In the genomic region with DNA sequence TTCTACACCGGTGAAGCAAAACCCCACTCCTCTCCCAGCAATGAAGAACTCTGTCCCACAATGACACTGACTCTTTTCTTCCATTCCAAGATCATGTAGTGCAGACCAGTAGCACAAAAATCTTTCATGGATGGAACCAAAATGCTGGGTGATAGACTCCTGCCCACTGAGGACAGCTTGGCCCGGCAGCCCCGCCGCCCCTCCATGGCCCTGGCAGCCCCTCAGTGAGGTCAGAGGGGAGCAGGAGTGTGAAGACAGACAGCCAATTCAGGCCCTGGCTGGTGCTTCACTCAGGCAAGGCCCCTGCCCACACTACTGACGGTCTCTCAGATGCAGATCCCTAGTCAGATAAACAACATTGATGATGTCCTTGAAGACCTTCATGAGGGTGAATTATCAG, we compare ENCODE assay signal across 17 cellular contexts.
DNase-seq lines count a peak whose midpoint lies in the region; ATAC-seq, FAIRE-seq and TF ChIP-seq lines count a peak whose summit lies in the region.
"Had no signal": no experiment of that assay in that cellular context is flagged by ENCODE, and none has a peak within 500 bp of the region (broad histone marks: within the 10 kb centered on the region; RNA-seq: fewer than 3 reads in every experiment).

No MANE protein-coding gene starts in this region.

- H3K4me1 ChIP-seq in BLaER1 (peaks cover 31% of the 10 kb centered on the region), Loucy (ENCODE audit: insufficient read depth, low read length, poor library complexity, severe bottlenecking) (peaks cover 27% of the 10 kb centered on the region)
- H3K4me1 ChIP-seq: HAP-1 had no signal

- H3K4me3 ChIP-seq in BLaER1 (no peak overlapping the region), Loucy (ENCODE audit: low read length, poor library complexity, severe bottlenecking) (peak overlapping the region; percentile 33)
- H3K4me3 ChIP-seq: GM12878, HAP-1 had no signal

- H3K9me3 Mint-ChIP-seq in activated CD4-positive, alpha-beta T cell treated with anti-CD3 and anti-CD28 coated beads, Interleukin-2, amount 10 ng/mL, durations not matched to agents 24 days and 14 days = peaks cover 5% of the 10 kb centered on the region
- no peaks in the 10 kb centered on the region for H3K9me3 Mint-ChIP-seq in endothelial cell (ENCODE audit: unreplicated experiment)

- TF ChIP-seq CTCF in Loucy (conservative IDR thresholded peaks at IDR 0.05; ENCODE audit: low read length) = no peak
- TF ChIP-seq CTCF in endothelial cell (IDR thresholded peaks at IDR 0.05; ENCODE audit: unreplicated experiment) = no peak

- no peak overlapping the region for H3K4me3 Mint-ChIP-seq in activated CD4-positive, alpha-beta T cell treated with anti-CD3 and anti-CD28 coated beads, Interleukin-2, amount 10 ng/mL, durations not matched to agents 24 days and 14 days
- H3K4me3 Mint-ChIP-seq in endothelial cell (ENCODE audit: unreplicated experiment) = no peak overlapping the region
- H3K4me3 Mint-ChIP-seq: CD4-positive, CD25-positive, alpha-beta regulatory T cell had no signal

- no peak for FAIRE-seq in GM19239 (lab: Jason Lieb, UNC)
- FAIRE-seq: GM12878, GM18507, H1, HepG2, HTR-8/SVneo had no signal

- ATAC-seq in GM19452 (IDR thresholded peaks at IDR 0.05; ENCODE audit: unreplicated experiment) = no peak
- ATAC-seq: GM12878, HepG2 had no signal

- H3K27me3 Mint-ChIP-seq in activated CD4-positive, alpha-beta T cell treated with anti-CD3 and anti-CD28 coated beads, Interleukin-2, amount 10 ng/mL, durations not matched to agents 24 days and 14 days = peaks cover 2% of the 10 kb centered on the region
- H3K27me3 Mint-ChIP-seq in endothelial cell (ENCODE audit: unreplicated experiment) = no peaks in the 10 kb centered on the region
- H3K27me3 Mint-ChIP-seq: CD4-positive, CD25-positive, alpha-beta regulatory T cell had no signal

- DNase-seq in activated CD4-positive, alpha-beta T cell treated with anti-CD3 and anti-CD28 coated beads, Interleukin-2, amount 10 ng/mL, durations not matched to agents 24 days and 14 days = no peak
- DNase-seq in activated CD4-positive, alpha-beta T cell treated with anti-CD3 and anti-CD28 coated beads for 4 hours = no peak
- DNase-seq in endothelial cell (ENCODE audit: low spot score) = no peak
- DNase-seq in GM19239 (ENCODE audit: insufficient read length, low spot score) = no peak
- no peak for DNase-seq in HPDE6-E6E7 (ENCODE audit: extremely low spot score)
- DNase-seq: CD4-positive, CD25-positive, alpha-beta regulatory T cell; DMS53 had no signal

- H3K4me2 ChIP-seq in BLaER1 (peak overlapping the region; percentile 74), Loucy (ENCODE audit: low read depth, low read length, poor library complexity, severe bottlenecking) (peak overlapping the region; percentile 67)

- H3K9me2 ChIP-seq in Loucy (replicated peaks; ENCODE audit: low read depth, low read length) = no peaks in the 10 kb centered on the region

- no peaks in the 10 kb centered on the region for H3K36me3 Mint-ChIP-seq in activated CD4-positive, alpha-beta T cell treated with anti-CD3 and anti-CD28 coated beads, Interleukin-2, amount 10 ng/mL, durations not matched to agents 24 days and 14 days (ENCODE audit: low read depth)
- H3K36me3 Mint-ChIP-seq in endothelial cell (ENCODE audit: low read depth, unreplicated experiment) = no peaks in the 10 kb centered on the region
- H3K36me3 Mint-ChIP-seq: CD4-positive, CD25-positive, alpha-beta regulatory T cell had no signal

- H3K27ac Mint-ChIP-seq in activated CD4-positive, alpha-beta T cell treated with anti-CD3 and anti-CD28 coated beads, Interleukin-2, amount 10 ng/mL, durations not matched to agents 24 days and 14 days = peak overlapping the region; percentile 13
- H3K27ac Mint-ChIP-seq in endothelial cell (ENCODE audit: unreplicated experiment) = peak overlapping the region; percentile 39
- H3K27ac Mint-ChIP-seq: CD4-positive, CD25-positive, alpha-beta regulatory T cell had no signal

- H3K4me1 Mint-ChIP-seq in activated CD4-positive, alpha-beta T cell treated with anti-CD3 and anti-CD28 coated beads, Interleukin-2, amount 10 ng/mL, durations not matched to agents 24 days and 14 days = peaks cover 11% of the 10 kb centered on the region
- peaks cover 22% of the 10 kb centered on the region for H3K4me1 Mint-ChIP-seq in endothelial cell (ENCODE audit: unreplicated experiment)
- H3K4me1 Mint-ChIP-seq: CD4-positive, CD25-positive, alpha-beta regulatory T cell had no signal

- 0 out of 2 replicates have a peak, but pooled peaks cover 4% of the 10 kb centered on the region for H3F3A ChIP-seq in Loucy (ENCODE audit: low read depth)

- H2AFZ ChIP-seq in Loucy (ENCODE audit: low read length) = peak overlapping the region; percentile 1; the same call in 1 of the 2 replicates

- H3K27me3 ChIP-seq in BLaER1 = no peaks in the 10 kb centered on the region
- no peaks in the 10 kb centered on the region for H3K27me3 ChIP-seq in Loucy (ENCODE audit: insufficient read depth, low read length, poor library complexity, severe bottlenecking)

- H3K9me3 ChIP-seq in BLaER1 (no peaks in the 10 kb centered on the region), Loucy (ENCODE audit: insufficient read depth, low read depth, low read length) (no peaks in the 10 kb centered on the region)
- H3K9me3 ChIP-seq: HAP-1 had no signal

- H3K9ac ChIP-seq in BLaER1 (no peak overlapping the region; the same call in 1 of the 2 replicates), Loucy (ENCODE audit: low read depth, low read length, poor library complexity, severe bottlenecking) (peak overlapping the region; percentile 56)

- intact Hi-C loops in activated CD4-positive, alpha-beta T cell treated with anti-CD3 and anti-CD28 coated beads, Interleukin-2, amount 10 ng/mL, durations not matched to agents 24 days and 14 days (cut with micrococcal nuclease) = no loop called here

- H3K27ac ChIP-seq in BLaER1 = peak overlapping the region; percentile 58
- H3K27ac ChIP-seq: 22Rv1 had no signal

- H3K79me2 ChIP-seq in Loucy (ENCODE audit: insufficient read depth, low read length) = no peaks in the 10 kb centered on the region

- H4K20me1 ChIP-seq in BLaER1 = no peaks in the 10 kb centered on the region
- no peaks in the 10 kb centered on the region for H4K20me1 ChIP-seq in Loucy (ENCODE audit: insufficient read depth, low read length, poor library complexity, severe bottlenecking)

- no peaks in the 10 kb centered on the region for H3K36me3 ChIP-seq in BLaER1
- H3K36me3 ChIP-seq in Loucy (ENCODE audit: insufficient read depth, low read length) = no peaks in the 10 kb centered on the region
- H3K36me3 ChIP-seq: HAP-1 had no signal
